In genomic region chr1:35178874-35179380, GRCh38 we compare ENCODE assay signal across 24 cellular contexts. TPM values are rescaled to one million over a fixed set of nuclear protein-coding genes. Genes with fewer than 3 reads are reported as not detected.
DNase-seq lines count a peak whose midpoint lies in the region; ATAC-seq and TF ChIP-seq lines count a peak whose summit lies in the region.
"Had no signal": no experiment of that assay in that cellular context is flagged by ENCODE, and none has a peak within 500 bp of the region (broad histone marks: within the 10 kb centered on the region; RNA-seq: fewer than 3 reads in every experiment).

No MANE protein-coding gene starts in this region.

- no peak for ATAC-seq in Right ventricle myocardium inferior
- peak; percentile 14 for ATAC-seq in body of pancreas
- peak; percentile 85 to 90 (median 86) for ATAC-seq in right lobe of liver
- no peak for ATAC-seq in HG02759 (IDR thresholded peaks at IDR 0.05; ENCODE audit: unreplicated experiment)
- ATAC-seq: left cardiac atrium had no signal

- H3K27me3 ChIP-seq in cardiac muscle cell (no peaks in the 10 kb centered on the region), body of pancreas (no peaks in the 10 kb centered on the region), right lobe of liver (no peaks in the 10 kb centered on the region)
- H3K27me3 ChIP-seq: neutrophil, uterus had no signal

- H3K9me3 ChIP-seq in cardiac muscle cell (ENCODE audit: low read depth) (no peaks in the 10 kb centered on the region), body of pancreas (no peaks in the 10 kb centered on the region), right lobe of liver (no peaks in the 10 kb centered on the region)
- H3K9me3 ChIP-seq: neutrophil, uterus had no signal

- TF ChIP-seq POLR2A in body of pancreas (IDR thresholded peaks at IDR 0.05) = no peak
- no peak for TF ChIP-seq POLR2A in right lobe of liver (IDR thresholded peaks at IDR 0.05)

- DNase-seq in cardiac muscle cell (ENCODE audit: low read depth in 1 of 2, low spot score in 1 of 2) = no peak
- DNase-seq in Right ventricle myocardium inferior (ENCODE audit: missing footprints) = no peak
- DNase-seq in body of pancreas = no peak
- no peak for DNase-seq in right lobe of liver
- no peak for DNase-seq in DMS 273 treated with DMSO at 0.1 percent for 48 hours (lab: John Stamatoyannopoulos, UW)
- DNase-seq in NCI-H524 (lab: John Stamatoyannopoulos, UW) = no peak
- DNase-seq in anterior cingulate cortex (lab: John Stamatoyannopoulos, UW) = no peak
- DNase-seq: activated CD4-positive, alpha-beta T cell treated with anti-CD3 and anti-CD28 coated beads, Interleukin-2, amount 50 U/mL, for 1 hour; activated naive CD4-positive, alpha-beta T cell treated with Interleukin-2 at 50 U/mL for 16 hours; aorta; effector CD8-positive, alpha-beta T cell; GDM1; KBM-7; left cardiac atrium; midbrain; NCI-H2171 treated with DMSO at 0.1 percent for 48 hours; NCI-H82; retina; SHP77 treated with DMSO at 0.1 percent for 48 hours; T-helper 1 cell; uterus had no signal

- intact Hi-C loops in Right ventricle myocardium inferior (cut with DNase I) (no loop called here), body of pancreas (cut with DNase I) (no loop called here), right lobe of liver (cut with DNase I) (no loop called here)

- 7 to 20% methylated on average over 2 of the region's 2 CpGs for WGBS in body of pancreas, 2 donors
- 18% methylated on average over 2 of the region's 2 CpGs for WGBS in right lobe of liver (ENCODE audit: insufficient coverage, low coverage, low lambda C conversion rate, missing lambda C conversion rate)

- H3K4me3 ChIP-seq in cardiac muscle cell (no peak overlapping the region), body of pancreas (no peak overlapping the region), right lobe of liver (peak overlapping the region in 1 of 3 donors; percentile 27)
- H3K4me3 ChIP-seq: uterus had no signal

- H3K27ac ChIP-seq in cardiac muscle cell (peak overlapping the region; percentile 46), body of pancreas (peak overlapping the region in 3 of 4 donors; percentile 7 to 25 (median 10)), right lobe of liver (peak overlapping the region; percentile 2 to 88 (median 85))
- H3K27ac ChIP-seq: C4-2B, neutrophil, uterus had no signal

- peaks cover 85% of the 10 kb centered on the region for H3K36me3 ChIP-seq in cardiac muscle cell
- peaks cover 23 to 41% of the 10 kb centered on the region in 2 donors for H3K36me3 ChIP-seq in body of pancreas (replicated peaks in 1 of 2; ENCODE audit: insufficient read depth in 1 of 2, low read depth in 2 of 2)
- peaks cover 22 to 84% (median 37%) of the 10 kb centered on the region in 4 donors for H3K36me3 ChIP-seq in right lobe of liver
- H3K36me3 ChIP-seq: uterus had no signal

- H3K4me1 ChIP-seq in cardiac muscle cell (ENCODE audit: low read depth) = no peaks in the 10 kb centered on the region
- H3K4me1 ChIP-seq in body of pancreas = peaks cover 33% of the 10 kb centered on the region
- H3K4me1 ChIP-seq in right lobe of liver = peaks cover 0 to 74% (median 24%) of the 10 kb centered on the region in 4 donors
- H3K4me1 ChIP-seq: uterus had no signal

- TF ChIP-seq CTCF in cardiac muscle cell (IDR thresholded peaks at IDR 0.05; ENCODE audit: low read depth, low read length) (no peak), body of pancreas (IDR thresholded peaks at IDR 0.05) (no peak), right lobe of liver (IDR thresholded peaks at IDR 0.05) (no peak)

RNA-seq across cellular contexts. Expression of gene SFPQ, which starts 14.0 kb away (rescaled TPM):
- total RNA-seq in cardiac muscle cell (187 and 281 TPM in 2 replicates), Right ventricle myocardium inferior (79.2 TPM), body of pancreas (100 to 1,000 TPM; 163 to 170 TPM), right lobe of liver (10 to 100 TPM; 48.4 to 99.6 (median 73.2) TPM)
- polyA plus RNA-seq in cardiac muscle cell = 174 and 193 TPM in 2 replicates

Comparison
In these comparisons a context has a peak if more than half of its experiments do, and no peak if none do; other contexts are left out.
1. H3K27ac ChIP-seq: peak in every context shown above with its lines; median percentile 85 in right lobe of liver; 46 in cardiac muscle cell; 10 in body of pancreas.
2. ATAC-seq: peak in body of pancreas (single experiment) and right lobe of liver (4 of 4); none in Right ventricle myocardium inferior (single experiment) and HG02759 (single experiment).